Comparison of ENCODE assay signal across 1 cellular context in genomic region chr6:18243302-18243893, GRCh38.
TF ChIP-seq lines count a peak whose summit lies in the region.

No MANE protein-coding gene starts in this region.

TF ChIP-seq in WTC11, 78 proteins besides CTCF, POLR2A, EP300 and RAD21 (continued from another document):
- TF ChIP-seq, protein P1, sequence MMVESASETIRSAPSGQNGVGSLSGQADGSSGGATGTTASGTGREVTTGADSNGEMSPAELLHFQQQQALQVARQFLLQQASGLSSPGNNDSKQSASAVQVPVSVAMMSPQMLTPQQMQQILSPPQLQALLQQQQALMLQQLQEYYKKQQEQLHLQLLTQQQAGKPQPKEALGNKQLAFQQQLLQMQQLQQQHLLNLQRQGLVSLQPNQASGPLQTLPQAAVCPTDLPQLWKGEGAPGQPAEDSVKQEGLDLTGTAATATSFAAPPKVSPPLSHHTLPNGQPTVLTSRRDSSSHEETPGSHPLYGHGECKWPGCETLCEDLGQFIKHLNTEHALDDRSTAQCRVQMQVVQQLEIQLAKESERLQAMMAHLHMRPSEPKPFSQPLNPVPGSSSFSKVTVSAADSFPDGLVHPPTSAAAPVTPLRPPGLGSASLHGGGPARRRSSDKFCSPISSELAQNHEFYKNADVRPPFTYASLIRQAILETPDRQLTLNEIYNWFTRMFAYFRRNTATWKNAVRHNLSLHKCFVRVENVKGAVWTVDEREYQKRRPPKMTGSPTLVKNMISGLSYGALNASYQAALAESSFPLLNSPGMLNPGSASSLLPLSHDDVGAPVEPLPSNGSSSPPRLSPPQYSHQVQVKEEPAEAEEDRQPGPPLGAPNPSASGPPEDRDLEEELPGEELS (CRISPR knock-in tag; IDR thresholded peaks at IDR 0.05) = no peak
- TF ChIP-seq CREB1 (CRISPR knock-in tag; IDR thresholded peaks at IDR 0.05) (no peak), ARID4B (CRISPR knock-in tag; IDR thresholded peaks at IDR 0.05; ENCODE audit: borderline replicate concordance) (no peak), ZNF317 (CRISPR knock-in tag; IDR thresholded peaks at IDR 0.05; ENCODE audit: borderline replicate concordance, low read depth) (no peak)
- TF ChIP-seq, protein P2, sequence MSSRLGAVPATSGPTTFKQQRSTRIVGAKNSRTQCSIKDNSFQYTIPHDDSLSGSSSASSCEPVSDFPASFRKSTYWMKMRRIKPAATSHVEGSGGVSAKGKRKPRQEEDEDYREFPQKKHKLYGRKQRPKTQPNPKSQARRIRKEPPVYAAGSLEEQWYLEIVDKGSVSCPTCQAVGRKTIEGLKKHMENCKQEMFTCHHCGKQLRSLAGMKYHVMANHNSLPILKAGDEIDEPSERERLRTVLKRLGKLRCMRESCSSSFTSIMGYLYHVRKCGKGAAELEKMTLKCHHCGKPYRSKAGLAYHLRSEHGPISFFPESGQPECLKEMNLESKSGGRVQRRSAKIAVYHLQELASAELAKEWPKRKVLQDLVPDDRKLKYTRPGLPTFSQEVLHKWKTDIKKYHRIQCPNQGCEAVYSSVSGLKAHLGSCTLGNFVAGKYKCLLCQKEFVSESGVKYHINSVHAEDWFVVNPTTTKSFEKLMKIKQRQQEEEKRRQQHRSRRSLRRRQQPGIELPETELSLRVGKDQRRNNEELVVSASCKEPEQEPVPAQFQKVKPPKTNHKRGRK (CRISPR knock-in tag; IDR thresholded peaks at IDR 0.05; ENCODE audit: borderline replicate concordance) = no peak
- TF ChIP-seq, protein P3, sequence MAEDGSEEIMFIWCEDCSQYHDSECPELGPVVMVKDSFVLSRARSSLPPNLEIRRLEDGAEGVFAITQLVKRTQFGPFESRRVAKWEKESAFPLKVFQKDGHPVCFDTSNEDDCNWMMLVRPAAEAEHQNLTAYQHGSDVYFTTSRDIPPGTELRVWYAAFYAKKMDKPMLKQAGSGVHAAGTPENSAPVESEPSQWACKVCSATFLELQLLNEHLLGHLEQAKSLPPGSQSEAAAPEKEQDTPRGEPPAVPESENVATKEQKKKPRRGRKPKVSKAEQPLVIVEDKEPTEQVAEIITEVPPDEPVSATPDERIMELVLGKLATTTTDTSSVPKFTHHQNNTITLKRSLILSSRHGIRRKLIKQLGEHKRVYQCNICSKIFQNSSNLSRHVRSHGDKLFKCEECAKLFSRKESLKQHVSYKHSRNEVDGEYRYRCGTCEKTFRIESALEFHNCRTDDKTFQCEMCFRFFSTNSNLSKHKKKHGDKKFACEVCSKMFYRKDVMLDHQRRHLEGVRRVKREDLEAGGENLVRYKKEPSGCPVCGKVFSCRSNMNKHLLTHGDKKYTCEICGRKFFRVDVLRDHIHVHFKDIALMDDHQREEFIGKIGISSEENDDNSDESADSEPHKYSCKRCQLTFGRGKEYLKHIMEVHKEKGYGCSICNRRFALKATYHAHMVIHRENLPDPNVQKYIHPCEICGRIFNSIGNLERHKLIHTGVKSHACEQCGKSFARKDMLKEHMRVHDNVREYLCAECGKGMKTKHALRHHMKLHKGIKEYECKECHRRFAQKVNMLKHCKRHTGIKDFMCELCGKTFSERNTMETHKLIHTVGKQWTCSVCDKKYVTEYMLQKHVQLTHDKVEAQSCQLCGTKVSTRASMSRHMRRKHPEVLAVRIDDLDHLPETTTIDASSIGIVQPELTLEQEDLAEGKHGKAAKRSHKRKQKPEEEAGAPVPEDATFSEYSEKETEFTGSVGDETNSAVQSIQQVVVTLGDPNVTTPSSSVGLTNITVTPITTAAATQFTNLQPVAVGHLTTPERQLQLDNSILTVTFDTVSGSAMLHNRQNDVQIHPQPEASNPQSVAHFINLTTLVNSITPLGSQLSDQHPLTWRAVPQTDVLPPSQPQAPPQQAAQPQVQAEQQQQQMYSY (CRISPR knock-in tag; IDR thresholded peaks at IDR 0.05) = no peak
